Comparison of ENCODE assay signal across 19 cellular contexts in the genomic region with DNA sequence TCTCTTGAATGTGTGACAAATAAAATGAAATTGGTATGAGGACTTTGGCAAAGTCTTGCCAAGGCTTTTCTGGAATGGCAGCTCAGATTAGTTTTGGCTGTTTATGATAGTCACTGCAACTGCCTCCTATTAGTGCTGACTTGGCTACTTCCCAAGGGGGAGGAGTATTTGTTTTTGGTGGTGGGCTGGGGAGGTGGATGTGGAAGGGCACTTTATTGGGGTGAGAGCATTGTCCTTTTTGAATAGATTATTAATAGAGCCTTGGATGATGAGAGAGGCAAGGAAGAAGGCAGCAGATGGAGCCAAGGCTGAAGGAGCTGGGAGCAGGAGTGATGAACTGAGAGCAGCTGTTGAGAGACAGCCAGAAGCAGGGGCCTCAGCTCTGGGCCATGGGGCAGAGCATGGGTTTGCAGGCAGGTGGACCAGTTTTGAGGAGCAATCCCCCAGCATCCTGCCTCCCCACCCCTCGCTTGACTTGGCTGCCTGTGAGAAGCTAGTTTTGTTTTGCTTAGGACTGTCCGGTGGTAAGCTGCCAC. TPM values are rescaled to one million over a fixed set of nuclear protein-coding genes. Genes with fewer than 3 reads are reported as not detected.
A peak's percentile ranks its signal among the peaks of the same experiment; 100 is the strongest.
DNase-seq lines count a peak whose midpoint lies in the region; TF ChIP-seq lines count a peak whose summit lies in the region.
"Had no signal": no experiment of that assay in that cellular context is flagged by ENCODE, and none has a peak within 500 bp of the region (broad histone marks: within the 10 kb centered on the region; RNA-seq: fewer than 3 reads in every experiment).

No MANE protein-coding gene starts in this region.

- intact Hi-C loops in tibial artery (cut with DNase I; ENCODE audit: low total_unique reads) = no loop called here

- H3K27me3 ChIP-seq in tibial artery = no peaks in the 10 kb centered on the region

- no peaks in the 10 kb centered on the region for H3K36me3 Mint-ChIP-seq in activated naive CD4-positive, alpha-beta T cell treated with anti-CD3 and anti-CD28 coated beads, Interleukin-2, amount 10 ng/mL, durations not matched to agents 7 days and 5 days
- no peaks in the 10 kb centered on the region for H3K36me3 Mint-ChIP-seq in brain
- H3K36me3 Mint-ChIP-seq: activated naive CD8-positive, alpha-beta T cell treated with anti-CD3 and anti-CD28 coated beads for 36 hours; CD8-positive, alpha-beta memory T cell; immature natural killer cell; memory B cell had no signal

- peak overlapping the region; percentile 46 for H3K27ac ChIP-seq in mesodermal cell (ENCODE audit: low read depth, low read length, severe bottlenecking)
- H3K27ac ChIP-seq in tibial artery = peak overlapping the region; percentile 66 to 73

- H3K9me3 ChIP-seq in mesodermal cell (ENCODE audit: control insufficient read depth, low read length) = no peaks in the 10 kb centered on the region
- no peaks in the 10 kb centered on the region for H3K9me3 ChIP-seq in tibial artery

- no peak overlapping the region for H3K4me3 ChIP-seq in mesodermal cell (ENCODE audit: extremely low read depth, insufficient read depth, low read length, poor library complexity, severe bottlenecking)
- no peak overlapping the region for H3K4me3 ChIP-seq in tibial artery

- CTCF ChIA-PET in activated naive CD4-positive, alpha-beta T cell treated with anti-CD3 and anti-CD28 coated beads, Interleukin-2, amount 10 ng/mL, durations not matched to agents 7 days and 5 days (lab: Charles Lee) = interaction anchor here (0.8 to 1.5 kb wide), 3 partner anchors 45 to 98 kb away, joined by 3 to 4 read pairs (median 3); no protein-coding TSS in a partner anchor

- H3K4me1 Mint-ChIP-seq in activated naive CD4-positive, alpha-beta T cell treated with anti-CD3 and anti-CD28 coated beads, Interleukin-2, amount 10 ng/mL, durations not matched to agents 7 days and 5 days = no peaks in the 10 kb centered on the region
- H3K4me1 Mint-ChIP-seq in brain = peaks cover 31% of the 10 kb centered on the region
- H3K4me1 Mint-ChIP-seq: memory B cell had no signal

- H3K4me1 ChIP-seq in mesodermal cell (ENCODE audit: control insufficient read depth, insufficient read depth, low read length, poor library complexity, severe bottlenecking) (peaks cover 16% of the 10 kb centered on the region), tibial artery (peaks cover 0 to 64% (median 40%) of the 10 kb centered on the region in 4 donors)

- peaks cover 16% of the 10 kb centered on the region for H3K27me3 Mint-ChIP-seq in activated naive CD4-positive, alpha-beta T cell treated with anti-CD3 and anti-CD28 coated beads, Interleukin-2, amount 10 ng/mL, durations not matched to agents 7 days and 5 days
- H3K27me3 Mint-ChIP-seq in brain = peaks cover 4% of the 10 kb centered on the region
- H3K27me3 Mint-ChIP-seq: activated naive CD8-positive, alpha-beta T cell treated with anti-CD3 and anti-CD28 coated beads for 36 hours; CD8-positive, alpha-beta memory T cell; memory B cell; stimulated activated naive CD8-positive, alpha-beta T cell treated with anti-CD3 and anti-CD28 coated beads, Interleukin-15, Interleukin-2, amounts not matched to agents 100 ng/mL and 50 ng/mL, for 24 hours had no signal

- peak; percentile 11 for DNase-seq in activated naive CD4-positive, alpha-beta T cell treated with anti-CD3 and anti-CD28 coated beads, Interleukin-2, amount 10 ng/mL, durations not matched to agents 7 days and 5 days
- no peak for DNase-seq in activated naive CD4-positive, alpha-beta T cell treated with anti-CD3 and anti-CD28 coated beads, Interleukin-2, amount 50 U/mL, for 16 hours
- DNase-seq in tibial artery = no peak
- DNase-seq in SIG-M5 (lab: John Stamatoyannopoulos, UW) = no peak
- DNase-seq in hepatic stellate cell (ENCODE audit: low spot score) = no peak
- DNase-seq in NCI-H1048 (lab: John Stamatoyannopoulos, UW) = no peak
- DNase-seq: activated CD4-positive, alpha-beta T cell treated with anti-CD3 and anti-CD28 coated beads for 1 hour; activated naive CD8-positive, alpha-beta T cell treated with anti-CD3 and anti-CD28 coated beads for 36 hours; CD8-positive, alpha-beta memory T cell; GOT3; immature natural killer cell; MM.1S; NCI-H2029; stimulated activated CD4-positive, alpha-beta T cell treated with anti-CD3 and anti-CD28 coated beads, Interleukin-12 subunit alpha, Interleukin-12 subunit beta, amount 100 ng/mL, for 4 hours had no signal

- 100% methylated on average over 1 to 2 of the region's 2 CpGs for WGBS in mesodermal cell (ENCODE audit: insufficient coverage in 2 of 2), 2 experiments

- no peaks in the 10 kb centered on the region for H3K9me3 Mint-ChIP-seq in activated naive CD4-positive, alpha-beta T cell treated with anti-CD3 and anti-CD28 coated beads, Interleukin-2, amount 10 ng/mL, durations not matched to agents 7 days and 5 days
- H3K9me3 Mint-ChIP-seq in brain = no peaks in the 10 kb centered on the region
- H3K9me3 Mint-ChIP-seq: activated naive CD8-positive, alpha-beta T cell treated with anti-CD3 and anti-CD28 coated beads for 36 hours; CD8-positive, alpha-beta memory T cell; immature natural killer cell; memory B cell; stimulated activated naive CD8-positive, alpha-beta T cell treated with anti-CD3 and anti-CD28 coated beads, Interleukin-15, Interleukin-2, amounts not matched to agents 100 ng/mL and 50 ng/mL, for 24 hours; T-helper 2 cell treated with Interferon-gamma antibody and Interleukin-4, amounts not matched to agents 5 μg/mL and 100 μg/mL, for 36 hours had no signal

- H3K27ac Mint-ChIP-seq in activated naive CD4-positive, alpha-beta T cell treated with anti-CD3 and anti-CD28 coated beads, Interleukin-2, amount 10 ng/mL, durations not matched to agents 7 days and 5 days = no peak overlapping the region
- H3K27ac Mint-ChIP-seq in brain = peak overlapping the region; percentile 67 to 89 (median 84)
- H3K27ac Mint-ChIP-seq: activated naive CD8-positive, alpha-beta T cell treated with anti-CD3 and anti-CD28 coated beads for 36 hours; memory B cell; stimulated activated naive CD8-positive, alpha-beta T cell treated with anti-CD3 and anti-CD28 coated beads, Interleukin-15, Interleukin-2, amounts not matched to agents 100 ng/mL and 50 ng/mL, for 24 hours; T-helper 2 cell treated with Interferon-gamma antibody and Interleukin-4, amounts not matched to agents 5 μg/mL and 100 μg/mL, for 36 hours had no signal

- no peaks in the 10 kb centered on the region for H3K36me3 ChIP-seq in mesodermal cell (ENCODE audit: control insufficient read depth, insufficient read depth, low read length)
- H3K36me3 ChIP-seq in tibial artery = peaks cover 0 to 10% (median 9%) of the 10 kb centered on the region in 3 donors

- no peak for TF ChIP-seq CTCF in brain (conservative IDR thresholded peaks at IDR 0.05)
- TF ChIP-seq CTCF in tibial artery (IDR thresholded peaks at IDR 0.05) = no peak

- H3K4me3 Mint-ChIP-seq in activated naive CD4-positive, alpha-beta T cell treated with anti-CD3 and anti-CD28 coated beads, Interleukin-2, amount 10 ng/mL, durations not matched to agents 7 days and 5 days = no peak overlapping the region
- peak overlapping the region in 3 of 5 experiments; percentile 40 to 74 (median 57) for H3K4me3 Mint-ChIP-seq in brain
- H3K4me3 Mint-ChIP-seq: activated naive CD8-positive, alpha-beta T cell treated with anti-CD3 and anti-CD28 coated beads for 36 hours; CD8-positive, alpha-beta memory T cell; immature natural killer cell; memory B cell; stimulated activated naive CD8-positive, alpha-beta T cell treated with anti-CD3 and anti-CD28 coated beads, Interleukin-15, Interleukin-2, amounts not matched to agents 100 ng/mL and 50 ng/mL, for 24 hours; T-helper 2 cell treated with Interferon-gamma antibody and Interleukin-4, amounts not matched to agents 5 μg/mL and 100 μg/mL, for 36 hours had no signal

RNA-seq across cellular contexts. Expression of gene RGS3, which starts 29.6 kb away (rescaled TPM):
- polyA plus RNA-seq in brain (ENCODE audit: insufficient read depth, low read depth, low replicate concordance) = 74.7 TPM
- 125 TPM for polyA plus RNA-seq in mesodermal cell (2013, experiment 1 of 2)
- polyA plus RNA-seq in mesodermal cell (2013, experiment 2 of 2) = 96.4 TPM
